ENCODE assay signal across 8 cellular contexts in the genomic region with DNA sequence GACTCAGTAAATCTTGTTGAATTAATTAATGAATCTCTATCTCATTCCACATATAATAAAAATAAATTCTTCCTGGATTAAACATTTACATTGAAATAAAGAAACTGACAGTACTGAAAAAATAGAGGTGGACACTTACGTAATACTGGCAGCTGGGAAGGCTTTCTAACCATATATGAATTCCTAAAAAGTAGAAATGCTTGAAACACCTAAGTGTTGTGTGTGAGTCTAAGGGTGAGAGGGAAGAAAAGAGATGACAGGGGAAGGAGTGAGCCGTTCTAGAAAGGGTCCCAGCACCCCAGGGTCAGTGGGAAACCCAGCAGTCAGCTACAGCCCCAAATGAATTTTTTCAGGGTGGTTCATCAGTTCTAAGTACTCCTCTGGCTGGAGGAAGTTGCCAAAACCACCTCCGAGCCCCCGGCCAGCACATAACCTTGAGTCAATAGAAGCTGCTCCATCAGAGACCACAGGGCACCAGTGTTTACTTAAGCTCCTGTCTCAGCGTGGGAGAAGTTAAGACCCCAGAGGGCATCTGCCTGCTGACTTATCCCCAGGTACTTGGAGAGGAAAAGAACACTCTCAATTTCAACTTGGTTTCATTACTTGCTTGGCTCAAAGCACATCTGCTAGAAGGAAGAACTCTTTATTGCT. TPM values are rescaled to one million over a fixed set of nuclear protein-coding genes. Genes with fewer than 3 reads are reported as not detected.
DNase-seq lines count a peak whose midpoint lies in the region; ATAC-seq and TF ChIP-seq lines count a peak whose summit lies in the region.

No MANE protein-coding gene starts in this region.

- H3K27ac ChIP-seq in BLaER1 (0 out of 2 replicates have a peak overlapping the region, but pooled peaks have one; percentile 31), ascending aorta (peak overlapping the region; percentile 77 to 80)
- no peak overlapping the region for H3K27ac ChIP-seq in naive thymus-derived CD4-positive, alpha-beta T cell (ENCODE audit: low read depth, low read length)

- intact Hi-C loops in ascending aorta (cut with DNase I): no loop called here
- intact Hi-C loops in naive thymus-derived CD4-positive, alpha-beta T cell (cut with micrococcal nuclease): no loop called here

- peaks cover 86% of the 10 kb centered on the region for H3K4me1 ChIP-seq in BLaER1
- H3K4me1 ChIP-seq in ascending aorta: peaks cover 17 to 68% of the 10 kb centered on the region in 2 donors
- H3K4me1 ChIP-seq in naive thymus-derived CD4-positive, alpha-beta T cell (ENCODE audit: control insufficient read depth in 2 of 2, insufficient read depth in 2 of 2, low read length in 2 of 2): peaks cover 41 to 72% of the 10 kb centered on the region in 2 donors

- peaks cover 0 to 21% (median 0%) of the 10 kb centered on the region in 5 donors for H3K36me3 Mint-ChIP-seq in naive thymus-derived CD4-positive, alpha-beta T cell

- peak overlapping the region in 7 of 9 donors; percentile 34 to 95 (median 77) for H3K27ac Mint-ChIP-seq in naive thymus-derived CD4-positive, alpha-beta T cell

- H3K4me3 Mint-ChIP-seq in naive thymus-derived CD4-positive, alpha-beta T cell: peak overlapping the region in 8 of 10 donors; percentile 16 to 87 (median 48)

- no peaks in the 10 kb centered on the region for H3K9me3 ChIP-seq in BLaER1
- H3K9me3 ChIP-seq in ascending aorta: no peaks in the 10 kb centered on the region
- H3K9me3 ChIP-seq in naive thymus-derived CD4-positive, alpha-beta T cell (ENCODE audit: control insufficient read depth in 2 of 3, low read length in 3 of 3): no peaks in the 10 kb centered on the region

- H3K4me3 ChIP-seq in BLaER1 (no peak overlapping the region), ascending aorta (no peak overlapping the region)
- H3K4me3 ChIP-seq in naive thymus-derived CD4-positive, alpha-beta T cell (ENCODE audit: low read length): peak overlapping the region; percentile 13

- H3K27me3 ChIP-seq in BLaER1 (peaks cover 97% of the 10 kb centered on the region), ascending aorta (no peaks in the 10 kb centered on the region)
- H3K27me3 ChIP-seq in naive thymus-derived CD4-positive, alpha-beta T cell (ENCODE audit: control insufficient read depth in 2 of 2, insufficient read depth in 2 of 2, low read length in 2 of 2): no peaks in the 10 kb centered on the region

- no peaks in the 10 kb centered on the region for H3K36me3 ChIP-seq in BLaER1
- no peaks in the 10 kb centered on the region for H3K36me3 ChIP-seq in ascending aorta
- no peaks in the 10 kb centered on the region for H3K36me3 ChIP-seq in naive thymus-derived CD4-positive, alpha-beta T cell (ENCODE audit: control insufficient read depth in 2 of 3, insufficient read depth in 3 of 3, low read length in 3 of 3)

- POLR2A ChIA-PET in naive thymus-derived CD4-positive, alpha-beta T cell (lab: Charles Lee): interaction anchor here (0.8 to 1.7 kb wide), 4 partner anchors 13 to 30 kb away, joined by 3 to 7 read pairs (median 3); a partner anchor contains a TSS

- peak overlapping the region; percentile 15; the same call in 1 of the 2 replicates for H3K9ac ChIP-seq in BLaER1

- CTCF ChIA-PET in naive thymus-derived CD4-positive, alpha-beta T cell (lab: Charles Lee): interaction anchor here (0.6 to 1.4 kb wide), 2 partner anchors 14 to 1047 kb away, joined by 3 to 4 read pairs; no protein-coding TSS in a partner anchor

- peaks cover 8% of the 10 kb centered on the region; the same call in 1 of the 2 replicates for H4K20me1 ChIP-seq in BLaER1

- H3K4me2 ChIP-seq in BLaER1: peak overlapping the region; percentile 64

- H3K27me3 Mint-ChIP-seq in naive thymus-derived CD4-positive, alpha-beta T cell: no peaks in the 10 kb centered on the region

- H3K4me1 Mint-ChIP-seq in naive thymus-derived CD4-positive, alpha-beta T cell: peaks cover 37 to 95% (median 82%) of the 10 kb centered on the region in 7 donors

- H3K9me3 Mint-ChIP-seq in naive thymus-derived CD4-positive, alpha-beta T cell: peaks cover 0 to 1% (median 0%) of the 10 kb centered on the region in 11 donors

- no peak for TF ChIP-seq CTCF in ascending aorta (IDR thresholded peaks at IDR 0.05)

- no peak for ATAC-seq in naive thymus-derived CD4-positive, alpha-beta T cell
- ATAC-seq in HG02623 (IDR thresholded peaks at IDR 0.05; ENCODE audit: unreplicated experiment): no peak

- DNase-seq in HT1080 (ENCODE audit: low read depth) (peak; percentile 88), ascending aorta (ENCODE audit: low spot score in 2 of 2) (no peak), cerebellar cortex (ENCODE audit: low spot score) (no peak), NCI-H2081 (lab: John Stamatoyannopoulos, UW) (no peak), NCI-H446 treated with DMSO at 0.1 percent for 48 hours (lab: John Stamatoyannopoulos, UW) (no peak)
- no peak for DNase-seq in naive thymus-derived CD4-positive, alpha-beta T cell

RNA-seq across cellular contexts. Expression of a gene that starts 18.3 kb away (rescaled TPM):
- total RNA-seq in HT1080 (2014; rRNA removed; shearing (Covaris generic)): 6.9 and 17.5 TPM in 2 replicates
- 5.1 and 14.1 TPM in 2 replicates for polyA plus RNA-seq in HT1080 (2015; cell fraction: cytosol; rRNA removed)
- 4.7 and 6.3 TPM in 2 replicates for polyA plus RNA-seq in HT1080 (2015; cell fraction: nucleus; rRNA removed)
- 2.9 TPM for total RNA-seq in ascending aorta
- 10 to 100 TPM in 2 of 5 experiments, 1 to 10 TPM in 3; 4.9 to 28.5 (median 6.3) TPM for total RNA-seq in naive thymus-derived CD4-positive, alpha-beta T cell
- 1 to 10 TPM in 1 of 2 donors, under 1 TPM in 1; 0.77 to 1.7 TPM for polyA plus RNA-seq in naive thymus-derived CD4-positive, alpha-beta T cell

RNA-seq across cellular contexts. Expression of a gene that starts 30.1 kb away (rescaled TPM):
- total RNA-seq in HT1080 (2014; rRNA removed; shearing (Covaris generic)): 62.2 and 74.3 TPM in 2 replicates
- polyA plus RNA-seq in HT1080 (2015; cell fraction: cytosol; rRNA removed): 77.3 and 81.7 TPM in 2 replicates
- 111 and 120 TPM in 2 replicates for polyA plus RNA-seq in HT1080 (2015; cell fraction: nucleus; rRNA removed)
- total RNA-seq in ascending aorta: 3.4 TPM
- 10 to 100 TPM; 50.5 to 75.0 (median 66.5) TPM for total RNA-seq in naive thymus-derived CD4-positive, alpha-beta T cell
- 10 to 100 TPM; 35.4 to 52.4 TPM for polyA plus RNA-seq in naive thymus-derived CD4-positive, alpha-beta T cell

Comparison
In these comparisons a context has a peak if more than half of its experiments do, and no peak if none do; other contexts are left out.
1. RNA of a gene that starts 30.1 kb away (total RNA-seq): 62.2 to 74.3 TPM in HT1080 and 50.5 to 75.0 TPM in naive thymus-derived CD4-positive, alpha-beta T cell; 3.4 TPM in ascending aorta (single experiment); every median in the first group is over 10 times any median in the second.